9 cellular contexts compared by ENCODE assay signal in the genomic region with DNA sequence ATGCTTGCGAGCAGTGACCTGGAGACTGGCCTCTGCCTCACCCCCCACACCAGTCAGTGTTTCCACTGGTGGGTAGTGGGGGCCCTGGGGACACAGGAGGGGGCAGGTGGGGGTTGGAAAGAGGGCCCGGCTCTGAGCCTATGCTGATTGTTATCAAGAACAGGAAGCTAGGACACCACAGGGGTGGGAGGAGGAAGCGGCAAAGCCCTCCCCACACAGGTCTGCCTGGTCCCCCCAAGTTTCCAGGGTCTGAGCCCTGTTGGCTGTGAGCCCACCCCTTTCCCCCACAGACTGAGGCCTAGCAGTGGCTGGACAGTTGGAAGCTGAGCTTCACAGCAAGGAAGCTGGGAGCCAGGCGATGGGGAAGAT. TPM values are rescaled to one million over a fixed set of nuclear protein-coding genes. Genes with fewer than 3 reads are reported as not detected.
DNase-seq lines count a peak whose midpoint lies in the region; ATAC-seq, FAIRE-seq and TF ChIP-seq lines count a peak whose summit lies in the region.
"Had no signal": no experiment of that assay in that cellular context is flagged by ENCODE, and none has a peak within 500 bp of the region (broad histone marks: within the 10 kb centered on the region; RNA-seq: fewer than 3 reads in every experiment).

No MANE protein-coding gene starts in this region.

- H3K36me3 ChIP-seq in BLaER1 treated with 17β-estradiol and CSF1 and Interleukin-3, amounts not matched to agents 10 nM and 100 nM: peaks cover 10 to 23% (median 15%) of the 10 kb centered on the region in 11 experiments; a peak in 20 of 22 replicates
- no peaks in the 10 kb centered on the region for H3K36me3 ChIP-seq in HepG2 (replicated peaks in 1 of 2; ENCODE audit: control insufficient read depth in 1 of 2, insufficient read depth in 2 of 2, low read length in 2 of 2)
- H3K36me3 ChIP-seq: breast epithelium had no signal

- POLR2A ChIA-PET in HepG2 (lab: Yijun Ruan, JAX): no interaction called here

- no peak overlapping the region for H2AFZ ChIP-seq in HepG2 (ENCODE audit: low read length)

- peak overlapping the region; percentile 91 to 100 (median 96) for H3K4me2 ChIP-seq in BLaER1 treated with 17β-estradiol and CSF1 and Interleukin-3, amounts not matched to agents 10 nM and 100 nM
- peak overlapping the region; percentile 18; the same call in 1 of the 2 replicates for H3K4me2 ChIP-seq in HepG2 (ENCODE audit: low read depth, low read length)

- BruUV-seq in HepG2 (replicated peaks; lab: Mats Ljungman, UMichigan): no TSS peak

- CTCF ChIA-PET in HepG2 (lab: Yijun Ruan, JAX; ENCODE audit: low intra/inter-chr PET ratio, low total read pairs): no interaction called here

- ATAC-seq in HG03354 (IDR thresholded peaks at IDR 0.05; ENCODE audit: poor library complexity, severe bottlenecking, unreplicated experiment) (peak; percentile 35), HepG2 (no peak), omental fat pad (ENCODE audit: low FRiP score) (no peak)

- no peak for TF ChIP-seq POLR2A in HepG2 (IDR thresholded peaks at IDR 0.05; ENCODE audit: insufficient read depth in 1 of 2, low read depth in 2 of 2, low read length in 2 of 2)

- DNase-seq in activated CD4-positive, alpha-beta T cell treated with anti-CD3 and anti-CD28 coated beads, Interleukin-2, amount 50 U/mL, for 4 hours: peak; percentile 39 to 45
- no peak for DNase-seq in HepG2 (ENCODE audit: low spot score)
- no peak for DNase-seq in DMS79 treated with DMSO at 0.1 percent for 48 hours (lab: John Stamatoyannopoulos, UW)
- no peak for DNase-seq in omental fat pad (ENCODE audit: low spot score)
- no peak for DNase-seq in RPMI8226
- no peak for DNase-seq in foreskin melanocyte

- TF ChIP-seq CTCF in HepG2 (CRISPR knock-in tag; IDR thresholded peaks at IDR 0.05) (no peak), omental fat pad (IDR thresholded peaks at IDR 0.05) (no peak)

- intact Hi-C loops in HepG2 (cut with micrococcal nuclease; ENCODE audit: unreplicated experiment): no loop called here

- H3K4me1 ChIP-seq in BLaER1 treated with 17β-estradiol and CSF1 and Interleukin-3, amounts not matched to agents 10 nM and 100 nM: peaks cover 78 to 98% (median 91%) of the 10 kb centered on the region in 10 experiments
- peaks cover 25% of the 10 kb centered on the region for H3K4me1 ChIP-seq in HepG2 (ENCODE audit: insufficient read depth, low read length)
- H3K4me1 ChIP-seq: breast epithelium had no signal

- FAIRE-seq in HepG2 (lab: Jason Lieb, UNC): no peak

- TF ChIP-seq EP300 in HepG2 (IDR thresholded peaks at IDR 0.05; ENCODE audit: low read depth in 2 of 2, low read length in 2 of 2) (no peak), HepG2 (CRISPR knock-in tag; IDR thresholded peaks at IDR 0.05; ENCODE audit: borderline replicate concordance) (no peak)

- H3K79me2 ChIP-seq in HepG2 (ENCODE audit: insufficient read depth, low read length): no peaks in the 10 kb centered on the region

- in situ Hi-C loops in HepG2 (cut with HindIII; ENCODE audit: extremely low pct_ligation_motif_present, low pct_unique_long_range_greater_than_20kb): no loop called here

- peak overlapping the region; percentile 86 to 98 (median 94); a peak in 21 of 22 replicates for H3K27ac ChIP-seq in BLaER1 treated with 17β-estradiol and CSF1 and Interleukin-3, amounts not matched to agents 10 nM and 100 nM
- H3K27ac ChIP-seq in HepG2 (ENCODE audit: extremely low read length, insufficient read depth, low read length): no peak overlapping the region

- H3K9me3 ChIP-seq in BLaER1 treated with 17β-estradiol and CSF1 and Interleukin-3, amounts not matched to agents 10 nM and 100 nM (replicated peaks in 1 of 11): no peaks in the 10 kb centered on the region
- H3K9me3 ChIP-seq in HepG2 (ENCODE audit: low read length): no peaks in the 10 kb centered on the region
- H3K9me3 ChIP-seq: breast epithelium had no signal

- TF ChIP-seq RAD21 in HepG2 (CRISPR knock-in tag; IDR thresholded peaks at IDR 0.05): no peak

- peak overlapping the region in 9 of 10 experiments; percentile 6 to 83 (median 76); a peak in 15 of 20 replicates for H3K4me3 ChIP-seq in BLaER1 treated with 17β-estradiol and CSF1 and Interleukin-3, amounts not matched to agents 10 nM and 100 nM
- no peak overlapping the region for H3K4me3 ChIP-seq in HepG2 (replicated peaks in 1 of 3; ENCODE audit: insufficient read depth in 1 of 3, low read depth in 2 of 3, low read length in 3 of 3)
- H3K4me3 ChIP-seq: breast epithelium had no signal

- peak overlapping the region; percentile 84 to 95 (median 89); a peak in 20 of 22 replicates for H3K9ac ChIP-seq in BLaER1 treated with 17β-estradiol and CSF1 and Interleukin-3, amounts not matched to agents 10 nM and 100 nM
- no peak overlapping the region for H3K9ac ChIP-seq in HepG2 (ENCODE audit: insufficient read depth, low read depth, low read length)

- H4K20me1 ChIP-seq in BLaER1 treated with 17β-estradiol and CSF1 and Interleukin-3, amounts not matched to agents 10 nM and 100 nM: peaks cover under 1 to 36% (median 21%) of the 10 kb centered on the region in 11 experiments; a peak in 18 of 22 replicates
- H4K20me1 ChIP-seq in HepG2 (ENCODE audit: insufficient read depth, low read length): no peaks in the 10 kb centered on the region

- WGBS in HepG2 (ENCODE audit: low lambda C conversion rate): 11% methylated on average over 1 of the region's 4 CpGs

- H3K27me3 ChIP-seq in BLaER1 treated with 17β-estradiol and CSF1 and Interleukin-3, amounts not matched to agents 10 nM and 100 nM: peaks cover 0 to 8% (median 0%) of the 10 kb centered on the region in 11 experiments; a peak in 4 of 22 replicates
- H3K27me3 ChIP-seq in HepG2 (ENCODE audit: control insufficient read depth in 1 of 2, insufficient read depth in 2 of 2, low read length in 2 of 2): peaks cover 7 to 74% of the 10 kb centered on the region in 2 experiments
- H3K27me3 ChIP-seq: breast epithelium had no signal

RNA-seq across cellular contexts. Expression of a gene that starts 1.6 kb away (rescaled TPM):
- total RNA-seq in HepG2 (2016; rRNA removed; fragmentation: Illumina TruSeq; extraction: Trizol) (not detected in 2 replicates), omental fat pad (10 to 100 TPM in 1 of 4 donors, 1 to 10 TPM in 3; 2.9 to 14.4 (median 4.6) TPM)
- total RNA-seq in HepG2 (2016; cell fraction: cytosol; rRNA removed; fragmentation: Illumina TruSeq; extraction: Trizol; ENCODE audit: low read depth): 0.18 TPM in 1 of 2 replicates, not detected in the other
- total RNA-seq in HepG2 (2016; cell fraction: insoluble cytoplasmic fraction; rRNA removed; fragmentation: Illumina TruSeq; extraction: Trizol): not detected in 2 replicates
- not detected in 2 replicates for total RNA-seq in HepG2 (2016; cell fraction: membrane; rRNA removed; fragmentation: Illumina TruSeq; extraction: Trizol)
- total RNA-seq in HepG2 (2016; cell fraction: nucleus; rRNA removed; fragmentation: Illumina TruSeq; extraction: Trizol): not detected in 2 replicates
- polyA plus RNA-seq in HepG2 (2011; rRNA removed): 0.05 TPM in 1 of 2 replicates, not detected in the other
- 0.12 and 0.15 TPM in 2 replicates for polyA plus RNA-seq in HepG2 (2011; cell fraction: cytosol; rRNA removed)
- polyA plus RNA-seq in HepG2 (2011; cell fraction: nucleus; rRNA removed): 0.05 TPM in 1 of 2 replicates, not detected in the other
- not detected in 2 replicates for polyA plus RNA-seq in HepG2 (2012)
- 0.06 and 0.08 TPM in 2 replicates for polyA plus RNA-seq in HepG2 (2016; cell fraction: cytosol; fragmentation: Illumina TruSeq; extraction: Trizol; ENCODE audit: low read depth)
- polyA plus RNA-seq in HepG2 (2016; cell fraction: insoluble cytoplasmic fraction; fragmentation: Illumina TruSeq; extraction: Trizol; ENCODE audit: low read depth): not detected in 2 replicates
- polyA plus RNA-seq in HepG2 (2016; cell fraction: membrane; fragmentation: Illumina TruSeq; extraction: Trizol; ENCODE audit: low read depth): not detected in 2 replicates
- polyA plus RNA-seq in HepG2 (2016; cell fraction: nucleus; fragmentation: Illumina TruSeq; extraction: Trizol; ENCODE audit: insufficient read depth, low read depth): not detected in 2 replicates
- polyA minus RNA-seq in HepG2 (2011; rRNA and poly(A)+ RNA removed; ENCODE audit: low replicate concordance): 0.12 and 1.5 TPM in 2 replicates
- not detected in 2 replicates for polyA minus RNA-seq in HepG2 (2011; cell fraction: cytosol; rRNA and poly(A)+ RNA removed)
- not detected in 2 replicates for polyA minus RNA-seq in HepG2 (2011; cell fraction: nucleus; rRNA and poly(A)+ RNA removed)

RNA-seq across cellular contexts. Expression of a gene that starts 17.5 kb away (rescaled TPM):
- total RNA-seq in HepG2 (2016; rRNA removed; fragmentation: Illumina TruSeq; extraction: Trizol) (2.2 and 2.7 TPM in 2 replicates), omental fat pad (10 to 100 TPM; 31.1 to 61.8 (median 43.0) TPM)
- total RNA-seq in HepG2 (2016; cell fraction: cytosol; rRNA removed; fragmentation: Illumina TruSeq; extraction: Trizol; ENCODE audit: low read depth): 1.4 and 1.7 TPM in 2 replicates
- total RNA-seq in HepG2 (2016; cell fraction: insoluble cytoplasmic fraction; rRNA removed; fragmentation: Illumina TruSeq; extraction: Trizol): 2.3 and 3.0 TPM in 2 replicates
- total RNA-seq in HepG2 (2016; cell fraction: membrane; rRNA removed; fragmentation: Illumina TruSeq; extraction: Trizol): 2.9 and 3.5 TPM in 2 replicates
- total RNA-seq in HepG2 (2016; cell fraction: nucleus; rRNA removed; fragmentation: Illumina TruSeq; extraction: Trizol): 1.8 and 1.9 TPM in 2 replicates
- 18.8 and 23.4 TPM in 2 replicates for polyA plus RNA-seq in HepG2 (2011; rRNA removed)
- 16.2 and 20.4 TPM in 2 replicates for polyA plus RNA-seq in HepG2 (2011; cell fraction: cytosol; rRNA removed)
- polyA plus RNA-seq in HepG2 (2011; cell fraction: nucleus; rRNA removed): 14.8 and 15.5 TPM in 2 replicates
- 3.9 and 8.1 TPM in 2 replicates for polyA plus RNA-seq in HepG2 (2012)
- 1.6 and 2.1 TPM in 2 replicates for polyA plus RNA-seq in HepG2 (2016; cell fraction: cytosol; fragmentation: Illumina TruSeq; extraction: Trizol; ENCODE audit: low read depth)
- 2.6 and 2.8 TPM in 2 replicates for polyA plus RNA-seq in HepG2 (2016; cell fraction: insoluble cytoplasmic fraction; fragmentation: Illumina TruSeq; extraction: Trizol; ENCODE audit: low read depth)
- polyA plus RNA-seq in HepG2 (2016; cell fraction: membrane; fragmentation: Illumina TruSeq; extraction: Trizol; ENCODE audit: low read depth): 1.9 and 2.2 TPM in 2 replicates
- polyA plus RNA-seq in HepG2 (2016; cell fraction: nucleus; fragmentation: Illumina TruSeq; extraction: Trizol; ENCODE audit: insufficient read depth, low read depth): 4.0 and 9.1 TPM in 2 replicates
- polyA minus RNA-seq in HepG2 (2011; rRNA and poly(A)+ RNA removed; ENCODE audit: low replicate concordance): 7.2 and 18.3 TPM in 2 replicates
- 10.6 and 11.2 TPM in 2 replicates for polyA minus RNA-seq in HepG2 (2011; cell fraction: cytosol; rRNA and poly(A)+ RNA removed)
- 5.2 and 6.1 TPM in 2 replicates for polyA minus RNA-seq in HepG2 (2011; cell fraction: nucleus; rRNA and poly(A)+ RNA removed)

RNA-seq across cellular contexts. Expression of a gene that starts 31.6 kb away (rescaled TPM):
- total RNA-seq in HepG2 (2016; rRNA removed; fragmentation: Illumina TruSeq; extraction: Trizol): not detected in 2 replicates
- not detected in 2 replicates for total RNA-seq in HepG2 (2016; cell fraction: cytosol; rRNA removed; fragmentation: Illumina TruSeq; extraction: Trizol; ENCODE audit: low read depth)
- 0.04 TPM in 1 of 2 replicates, not detected in the other for total RNA-seq in HepG2 (2016; cell fraction: insoluble cytoplasmic fraction; rRNA removed; fragmentation: Illumina TruSeq; extraction: Trizol)
- total RNA-seq in HepG2 (2016; cell fraction: membrane; rRNA removed; fragmentation: Illumina TruSeq; extraction: Trizol): not detected in 2 replicates
- total RNA-seq in HepG2 (2016; cell fraction: nucleus; rRNA removed; fragmentation: Illumina TruSeq; extraction: Trizol): not detected in 2 replicates
- 0.04 and 0.07 TPM in 2 replicates for polyA plus RNA-seq in HepG2 (2011; rRNA removed)
- 0.03 and 0.05 TPM in 2 replicates for polyA plus RNA-seq in HepG2 (2011; cell fraction: cytosol; rRNA removed)
- 0.14 and 0.19 TPM in 2 replicates for polyA plus RNA-seq in HepG2 (2011; cell fraction: nucleus; rRNA removed)
- not detected in 2 replicates for polyA plus RNA-seq in HepG2 (2012)
- polyA plus RNA-seq in HepG2 (2016; cell fraction: cytosol; fragmentation: Illumina TruSeq; extraction: Trizol; ENCODE audit: low read depth): 0.03 TPM in 1 of 2 replicates, not detected in the other
- not detected in 2 replicates for polyA plus RNA-seq in HepG2 (2016; cell fraction: insoluble cytoplasmic fraction; fragmentation: Illumina TruSeq; extraction: Trizol; ENCODE audit: low read depth)
- polyA plus RNA-seq in HepG2 (2016; cell fraction: membrane; fragmentation: Illumina TruSeq; extraction: Trizol; ENCODE audit: low read depth): not detected in 2 replicates
- polyA plus RNA-seq in HepG2 (2016; cell fraction: nucleus; fragmentation: Illumina TruSeq; extraction: Trizol; ENCODE audit: insufficient read depth, low read depth): not detected in 2 replicates
- 0.12 TPM in 1 of 2 replicates, not detected in the other for polyA minus RNA-seq in HepG2 (2011; rRNA and poly(A)+ RNA removed; ENCODE audit: low replicate concordance)
- not detected in 2 replicates for polyA minus RNA-seq in HepG2 (2011; cell fraction: cytosol; rRNA and poly(A)+ RNA removed)
- not detected in 2 replicates for polyA minus RNA-seq in HepG2 (2011; cell fraction: nucleus; rRNA and poly(A)+ RNA removed)
- under 1 TPM in 2 of 4 donors, not detected in 2; 0.28 to 0.32 TPM for total RNA-seq in omental fat pad

RNA-seq across cellular contexts. Expression of a gene that starts 39.3 kb away (rescaled TPM):
- total RNA-seq in HepG2 (2016; rRNA removed; fragmentation: Illumina TruSeq; extraction: Trizol) (not detected in 2 replicates), omental fat pad (under 1 TPM in 1 of 4 donors, not detected in 3; 0.16 TPM)
- total RNA-seq in HepG2 (2016; cell fraction: cytosol; rRNA removed; fragmentation: Illumina TruSeq; extraction: Trizol; ENCODE audit: low read depth): not detected in 2 replicates
- total RNA-seq in HepG2 (2016; cell fraction: insoluble cytoplasmic fraction; rRNA removed; fragmentation: Illumina TruSeq; extraction: Trizol): not detected in 2 replicates
- not detected in 2 replicates for total RNA-seq in HepG2 (2016; cell fraction: membrane; rRNA removed; fragmentation: Illumina TruSeq; extraction: Trizol)
- not detected in 2 replicates for total RNA-seq in HepG2 (2016; cell fraction: nucleus; rRNA removed; fragmentation: Illumina TruSeq; extraction: Trizol)
- 0.12 and 0.13 TPM in 2 replicates for polyA plus RNA-seq in HepG2 (2011; rRNA removed)
- polyA plus RNA-seq in HepG2 (2011; cell fraction: cytosol; rRNA removed): 0.08 and 0.09 TPM in 2 replicates
- polyA plus RNA-seq in HepG2 (2011; cell fraction: nucleus; rRNA removed): 0.19 and 0.21 TPM in 2 replicates
- polyA plus RNA-seq in HepG2 (2012): 0.03 and 0.05 TPM in 2 replicates
- not detected in 2 replicates for polyA plus RNA-seq in HepG2 (2016; cell fraction: cytosol; fragmentation: Illumina TruSeq; extraction: Trizol; ENCODE audit: low read depth)
- polyA plus RNA-seq in HepG2 (2016; cell fraction: insoluble cytoplasmic fraction; fragmentation: Illumina TruSeq; extraction: Trizol; ENCODE audit: low read depth): not detected in 2 replicates
- not detected in 2 replicates for polyA plus RNA-seq in HepG2 (2016; cell fraction: membrane; fragmentation: Illumina TruSeq; extraction: Trizol; ENCODE audit: low read depth)
- not detected in 2 replicates for polyA plus RNA-seq in HepG2 (2016; cell fraction: nucleus; fragmentation: Illumina TruSeq; extraction: Trizol; ENCODE audit: insufficient read depth, low read depth)
- 0.20 and 0.21 TPM in 2 replicates for polyA minus RNA-seq in HepG2 (2011; rRNA and poly(A)+ RNA removed; ENCODE audit: low replicate concordance)
- polyA minus RNA-seq in HepG2 (2011; cell fraction: cytosol; rRNA and poly(A)+ RNA removed): not detected in 2 replicates
- 0.12 TPM in 1 of 2 replicates, not detected in the other for polyA minus RNA-seq in HepG2 (2011; cell fraction: nucleus; rRNA and poly(A)+ RNA removed)
- total RNA-seq: breast epithelium had no signal

Comparison
In these comparisons a context has a peak if more than half of its experiments do, and no peak if none do; other contexts are left out.
1. H3K4me3 ChIP-seq: peak in BLaER1 treated with 17β-estradiol and CSF1 and Interleukin-3, amounts not matched to agents 10 nM and 100 nM (9 of 10); none in HepG2 (0 of 3).
2. DNase-seq: peak in activated CD4-positive, alpha-beta T cell treated with anti-CD3 and anti-CD28 coated beads, Interleukin-2, amount 50 U/mL, for 4 hours (2 of 2); none in HepG2 (single experiment), DMS79 treated with DMSO at 0.1 percent for 48 hours (single experiment), omental fat pad (single experiment), RPMI8226 (single experiment) and foreskin melanocyte (single experiment).
3. RNA of a gene that starts 17.5 kb away (total RNA-seq): 31.1 to 61.8 TPM in omental fat pad; 1.4 to 3.5 TPM in HepG2; every median in the first group is over 4 times any median in the second.